In the genomic region with DNA sequence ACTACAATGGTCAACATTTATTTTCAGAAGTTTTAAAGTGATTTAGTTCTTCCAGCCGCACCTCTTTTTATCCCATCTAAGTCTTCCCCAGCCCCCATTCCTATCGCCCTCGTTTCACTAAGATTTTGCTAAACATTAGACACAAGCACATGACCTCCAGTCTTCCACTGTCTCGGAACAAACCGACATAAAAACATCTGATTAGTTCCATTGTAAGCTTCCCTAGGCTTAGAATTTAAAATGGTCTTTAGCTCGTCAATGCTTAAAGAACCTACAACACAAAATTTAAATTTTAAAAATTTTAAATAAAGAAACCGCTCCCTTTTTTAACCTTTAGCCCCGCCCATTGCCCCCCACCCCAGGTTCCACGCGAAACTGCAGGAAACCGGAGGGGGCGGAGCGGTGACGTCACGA, we compare ENCODE assay signal across 8 cellular contexts. TPM values are rescaled to one million over a fixed set of nuclear protein-coding genes. Genes with fewer than 3 reads are reported as not detected.
DNase-seq lines count a peak whose midpoint lies in the region; ATAC-seq and TF ChIP-seq lines count a peak whose summit lies in the region.

No MANE protein-coding gene starts in this region.

- ATAC-seq in HG03095 (IDR thresholded peaks at IDR 0.05; ENCODE audit: unreplicated experiment) (peak; percentile 1), thoracic aorta (ENCODE audit: insufficient number of reproducible peaks, low FRiP score, low read depth) (peak; percentile 15)

- H2BK5ac ChIP-seq in mesendoderm (ENCODE audit: low read length), result no peak overlapping the region

- H3K56ac ChIP-seq in mesendoderm (ENCODE audit: low read length), result peak overlapping the region; percentile 84

- H3K27me3 ChIP-seq in SJSA1 (replicated peaks) (no peaks in the 10 kb centered on the region), mesendoderm (ENCODE audit: insufficient read depth, low read length, poor library complexity) (no peaks in the 10 kb centered on the region), thoracic aorta (replicated peaks; ENCODE audit: insufficient read depth) (no peaks in the 10 kb centered on the region)

- H3K23ac ChIP-seq in mesendoderm (ENCODE audit: low read length), result no peak overlapping the region

- H3K36me3 ChIP-seq in SJSA1 (peaks cover 46% of the 10 kb centered on the region), mesendoderm (ENCODE audit: control insufficient read depth, insufficient read depth, low read length) (no peaks in the 10 kb centered on the region), thoracic aorta (no peaks in the 10 kb centered on the region)

- peak; percentile 98 for DNase-seq in activated T-cell treated with anti-CD3 and anti-CD28 coated beads for 1 hour (ENCODE audit: low read depth)
- no peak for DNase-seq in activated T-cell treated with anti-CD3 and anti-CD28 coated beads, Interleukin-2, amount 50 U/mL, for 48 hours
- DNase-seq in SJSA1 (ENCODE audit: low read depth in 1 of 2, low spot score in 2 of 2), result no peak
- peak; percentile 77 to 89 for DNase-seq in cardiac fibroblast (ENCODE audit: low read depth in 2 of 2)
- DNase-seq in mesendoderm, result peak; percentile 95
- no peak for DNase-seq in thoracic aorta (ENCODE audit: low spot score)
- no peak for DNase-seq in COR-L47 (lab: John Stamatoyannopoulos, UW)

- peak overlapping the region; percentile 80 for H3K18ac ChIP-seq in mesendoderm (ENCODE audit: low read length)

- H3K4me3 ChIP-seq in SJSA1 (peak overlapping the region; percentile 78), cardiac fibroblast (replicated peaks in 1 of 2; ENCODE audit: low read depth in 2 of 2, low read length in 2 of 2) (peak overlapping the region; percentile 36 to 58), mesendoderm (ENCODE audit: low read length) (peak overlapping the region; percentile 43), thoracic aorta (peak overlapping the region; percentile 85)

- peaks cover 34% of the 10 kb centered on the region for H3K79me2 ChIP-seq in mesendoderm (ENCODE audit: control insufficient read depth, insufficient read depth, low read length)

- H4K5ac ChIP-seq in mesendoderm (ENCODE audit: low read length), result peak overlapping the region; percentile 33

- H2AK5ac ChIP-seq in mesendoderm (ENCODE audit: low read length), result no peak overlapping the region

- H3K4me1 ChIP-seq in SJSA1 (replicated peaks), result peaks cover 9% of the 10 kb centered on the region
- peaks cover 1% of the 10 kb centered on the region for H3K4me1 ChIP-seq in mesendoderm (ENCODE audit: control insufficient read depth, low read depth, low read length)
- peaks cover 6 to 9% of the 10 kb centered on the region in 2 donors for H3K4me1 ChIP-seq in thoracic aorta (ENCODE audit: control insufficient read depth in 1 of 2, low read depth in 2 of 2)

- H3K9me3 ChIP-seq in SJSA1 (replicated peaks) (no peaks in the 10 kb centered on the region), thoracic aorta (no peaks in the 10 kb centered on the region)

- WGBS in mesendoderm (ENCODE audit: extremely low coverage, insufficient coverage, low lambda C conversion rate), result no CpG with 5 or more reads among the region's 15 CpGs

- H3K27ac ChIP-seq in SJSA1 (peak overlapping the region; percentile 98), mesendoderm (ENCODE audit: low read depth, low read length) (peak overlapping the region; percentile 52), thoracic aorta (peak overlapping the region; percentile 97 to 98)

- peak overlapping the region; percentile 50 for H3K4ac ChIP-seq in mesendoderm (ENCODE audit: low read depth, low read length)

- peak overlapping the region; percentile 33 for H2BK120ac ChIP-seq in mesendoderm (ENCODE audit: low read depth, low read length)

- H3K79me1 ChIP-seq in mesendoderm (ENCODE audit: low read length), result peaks cover 11% of the 10 kb centered on the region

- H3K9ac ChIP-seq in mesendoderm (ENCODE audit: low read length), result peak overlapping the region; percentile 73

- TF ChIP-seq CTCF in cardiac fibroblast (IDR thresholded peaks at IDR 0.05; ENCODE audit: low read depth, low read length), result no peak
- no peak for TF ChIP-seq CTCF in thoracic aorta (IDR thresholded peaks at IDR 0.05)

- H3K4me2 ChIP-seq in mesendoderm (ENCODE audit: low read length), result peak overlapping the region; percentile 5

- H4K8ac ChIP-seq in mesendoderm (ENCODE audit: low read depth, low read length), result no peak overlapping the region

- H2BK15ac ChIP-seq in mesendoderm (replicated peaks; ENCODE audit: low read depth), result peak overlapping the region; percentile 42

RNA-seq across cellular contexts. Expression of gene TSC22D2, which starts 0.3 kb away (rescaled TPM):
- 11.3 and 11.9 TPM in 2 replicates for total RNA-seq in SJSA1 (2014; rRNA removed; shearing (Covaris generic))
- 17.9 TPM for polyA plus RNA-seq in mesendoderm (2013, experiment 1 of 2)
- 18.6 TPM for polyA plus RNA-seq in mesendoderm (2013, experiment 2 of 2)
- 10 to 100 TPM; 22.2 to 35.8 TPM for total RNA-seq in thoracic aorta

Comparison
In these comparisons a context has a peak if more than half of its experiments do, and no peak if none do; other contexts are left out.
1. DNase-seq: peak in activated T-cell treated with anti-CD3 and anti-CD28 coated beads for 1 hour (single experiment), cardiac fibroblast (2 of 2) and mesendoderm (single experiment); none in activated T-cell treated with anti-CD3 and anti-CD28 coated beads, Interleukin-2, amount 50 U/mL, for 48 hours (0 of 2), SJSA1 (0 of 2), thoracic aorta (single experiment) and COR-L47 (single experiment).
2. Peak in every context shown above with its lines, with median percentiles within 50 percentile points of each other: H3K27ac ChIP-seq and H3K4me3 ChIP-seq.